1 cellular context compared by ENCODE assay signal in genomic region chr17:61460796-61461585, GRCh38.
TF ChIP-seq lines count a peak whose summit lies in the region.

No MANE protein-coding gene starts in this region.

TF ChIP-seq in HepG2, 621 proteins besides CTCF, POLR2A, EP300 and RAD21 (continued from another document and continues in another):
- TF ChIP-seq DMTF1 (CRISPR knock-in tag; IDR thresholded peaks at IDR 0.05) (no peak), FOXK2 (IDR thresholded peaks at IDR 0.05) (no peak), HES4 (CRISPR knock-in tag; IDR thresholded peaks at IDR 0.05; ENCODE audit: borderline replicate concordance) (no peak), ZNF660 (CRISPR knock-in tag; IDR thresholded peaks at IDR 0.05; ENCODE audit: borderline replicate concordance, low read depth) (no peak), SMARCE1 (IDR thresholded peaks at IDR 0.05; ENCODE audit: borderline replicate concordance) (no peak), FOSL2 (CRISPR knock-in tag; IDR thresholded peaks at IDR 0.05) (peak; percentile 68), E2F5 (CRISPR knock-in tag; conservative IDR thresholded peaks at IDR 0.05) (no peak), HNRNPLL (IDR thresholded peaks at IDR 0.05; ENCODE audit: low read depth, low read length, poor library complexity, severe bottlenecking) (no peak), ZXDC (CRISPR knock-in tag; IDR thresholded peaks at IDR 0.05) (no peak), PREB (CRISPR knock-in tag; IDR thresholded peaks at IDR 0.05) (no peak), ZNF709 (CRISPR knock-in tag; IDR thresholded peaks at IDR 0.05) (no peak), GLMP (CRISPR knock-in tag; IDR thresholded peaks at IDR 0.05; ENCODE audit: borderline replicate concordance) (no peak), ZNF556 (CRISPR knock-in tag; IDR thresholded peaks at IDR 0.05; ENCODE audit: borderline replicate concordance) (no peak), CEBPB (IDR thresholded peaks at IDR 0.05; ENCODE audit: borderline replicate concordance, low read depth, low read length) (peak; percentile 5; the same call in 1 of the 2 replicates), ZNF839 (CRISPR knock-in tag; IDR thresholded peaks at IDR 0.05; ENCODE audit: borderline replicate concordance) (no peak), HDAC2 (CRISPR knock-in tag; IDR thresholded peaks at IDR 0.05) (peak; percentile 84), ZSCAN30 (CRISPR knock-in tag; IDR thresholded peaks at IDR 0.05) (no peak), FIP1L1 (IDR thresholded peaks at IDR 0.05; ENCODE audit: borderline replicate concordance, insufficient read depth, low read depth, low read length) (no peak), ZNF484 (CRISPR knock-in tag; IDR thresholded peaks at IDR 0.05; ENCODE audit: borderline replicate concordance, low read depth) (no peak), ZNF629 (CRISPR knock-in tag; conservative IDR thresholded peaks at IDR 0.05) (no peak), ADNP (CRISPR knock-in tag; IDR thresholded peaks at IDR 0.05) (no peak), SP5 (CRISPR knock-in tag; IDR thresholded peaks at IDR 0.05; ENCODE audit: borderline replicate concordance, low read depth) (peak; percentile 77; the same call in 1 of the 2 replicates), JUND (CRISPR knock-in tag; IDR thresholded peaks at IDR 0.05) (no peak), ZNF616 (CRISPR knock-in tag; IDR thresholded peaks at IDR 0.05; ENCODE audit: low read depth) (no peak), ZBTB20 (CRISPR knock-in tag; IDR thresholded peaks at IDR 0.05; ENCODE audit: borderline replicate concordance, low read depth) (peak; percentile 15; the same call in 1 of the 2 replicates), ZNF260 (CRISPR knock-in tag; IDR thresholded peaks at IDR 0.05; ENCODE audit: borderline replicate concordance, low read depth) (no peak), RFXANK (CRISPR knock-in tag; IDR thresholded peaks at IDR 0.05) (no peak), PHF5A (CRISPR knock-in tag; IDR thresholded peaks at IDR 0.05; ENCODE audit: low read depth, unreplicated experiment) (no peak), IKZF4 (CRISPR knock-in tag; IDR thresholded peaks at IDR 0.05; ENCODE audit: borderline replicate concordance, low read depth, not compliant biosample characterization) (no peak), KDM1A (CRISPR knock-in tag; IDR thresholded peaks at IDR 0.05) (no peak), ATF1 (CRISPR knock-in tag; IDR thresholded peaks at IDR 0.05) (peak; percentile 69), HNF4A (CRISPR knock-in tag; IDR thresholded peaks at IDR 0.05) (peak; percentile 81), HNRNPUL1 (IDR thresholded peaks at IDR 0.05; ENCODE audit: low read depth, low read length) (no peak), RORA (CRISPR knock-in tag; IDR thresholded peaks at IDR 0.05) (no peak), MTA1 (CRISPR knock-in tag; IDR thresholded peaks at IDR 0.05; ENCODE audit: borderline replicate concordance) (0 out of 2 replicates have a peak, but pooled peaks have one; percentile 21), MAX (IDR thresholded peaks at IDR 0.05) (peak; percentile 49), ZNF720 (CRISPR knock-in tag; IDR thresholded peaks at IDR 0.05) (no peak)
- TF ChIP-seq, protein P1, sequence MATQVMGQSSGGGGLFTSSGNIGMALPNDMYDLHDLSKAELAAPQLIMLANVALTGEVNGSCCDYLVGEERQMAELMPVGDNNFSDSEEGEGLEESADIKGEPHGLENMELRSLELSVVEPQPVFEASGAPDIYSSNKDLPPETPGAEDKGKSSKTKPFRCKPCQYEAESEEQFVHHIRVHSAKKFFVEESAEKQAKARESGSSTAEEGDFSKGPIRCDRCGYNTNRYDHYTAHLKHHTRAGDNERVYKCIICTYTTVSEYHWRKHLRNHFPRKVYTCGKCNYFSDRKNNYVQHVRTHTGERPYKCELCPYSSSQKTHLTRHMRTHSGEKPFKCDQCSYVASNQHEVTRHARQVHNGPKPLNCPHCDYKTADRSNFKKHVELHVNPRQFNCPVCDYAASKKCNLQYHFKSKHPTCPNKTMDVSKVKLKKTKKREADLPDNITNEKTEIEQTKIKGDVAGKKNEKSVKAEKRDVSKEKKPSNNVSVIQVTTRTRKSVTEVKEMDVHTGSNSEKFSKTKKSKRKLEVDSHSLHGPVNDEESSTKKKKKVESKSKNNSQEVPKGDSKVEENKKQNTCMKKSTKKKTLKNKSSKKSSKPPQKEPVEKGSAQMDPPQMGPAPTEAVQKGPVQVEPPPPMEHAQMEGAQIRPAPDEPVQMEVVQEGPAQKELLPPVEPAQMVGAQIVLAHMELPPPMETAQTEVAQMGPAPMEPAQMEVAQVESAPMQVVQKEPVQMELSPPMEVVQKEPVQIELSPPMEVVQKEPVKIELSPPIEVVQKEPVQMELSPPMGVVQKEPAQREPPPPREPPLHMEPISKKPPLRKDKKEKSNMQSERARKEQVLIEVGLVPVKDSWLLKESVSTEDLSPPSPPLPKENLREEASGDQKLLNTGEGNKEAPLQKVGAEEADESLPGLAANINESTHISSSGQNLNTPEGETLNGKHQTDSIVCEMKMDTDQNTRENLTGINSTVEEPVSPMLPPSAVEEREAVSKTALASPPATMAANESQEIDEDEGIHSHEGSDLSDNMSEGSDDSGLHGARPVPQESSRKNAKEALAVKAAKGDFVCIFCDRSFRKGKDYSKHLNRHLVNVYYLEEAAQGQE (IDR thresholded peaks at IDR 0.05; ENCODE audit: borderline replicate concordance in 1 of 2, low read depth in 1 of 2, low read length in 2 of 2): no peak
- TF ChIP-seq, protein P2, sequence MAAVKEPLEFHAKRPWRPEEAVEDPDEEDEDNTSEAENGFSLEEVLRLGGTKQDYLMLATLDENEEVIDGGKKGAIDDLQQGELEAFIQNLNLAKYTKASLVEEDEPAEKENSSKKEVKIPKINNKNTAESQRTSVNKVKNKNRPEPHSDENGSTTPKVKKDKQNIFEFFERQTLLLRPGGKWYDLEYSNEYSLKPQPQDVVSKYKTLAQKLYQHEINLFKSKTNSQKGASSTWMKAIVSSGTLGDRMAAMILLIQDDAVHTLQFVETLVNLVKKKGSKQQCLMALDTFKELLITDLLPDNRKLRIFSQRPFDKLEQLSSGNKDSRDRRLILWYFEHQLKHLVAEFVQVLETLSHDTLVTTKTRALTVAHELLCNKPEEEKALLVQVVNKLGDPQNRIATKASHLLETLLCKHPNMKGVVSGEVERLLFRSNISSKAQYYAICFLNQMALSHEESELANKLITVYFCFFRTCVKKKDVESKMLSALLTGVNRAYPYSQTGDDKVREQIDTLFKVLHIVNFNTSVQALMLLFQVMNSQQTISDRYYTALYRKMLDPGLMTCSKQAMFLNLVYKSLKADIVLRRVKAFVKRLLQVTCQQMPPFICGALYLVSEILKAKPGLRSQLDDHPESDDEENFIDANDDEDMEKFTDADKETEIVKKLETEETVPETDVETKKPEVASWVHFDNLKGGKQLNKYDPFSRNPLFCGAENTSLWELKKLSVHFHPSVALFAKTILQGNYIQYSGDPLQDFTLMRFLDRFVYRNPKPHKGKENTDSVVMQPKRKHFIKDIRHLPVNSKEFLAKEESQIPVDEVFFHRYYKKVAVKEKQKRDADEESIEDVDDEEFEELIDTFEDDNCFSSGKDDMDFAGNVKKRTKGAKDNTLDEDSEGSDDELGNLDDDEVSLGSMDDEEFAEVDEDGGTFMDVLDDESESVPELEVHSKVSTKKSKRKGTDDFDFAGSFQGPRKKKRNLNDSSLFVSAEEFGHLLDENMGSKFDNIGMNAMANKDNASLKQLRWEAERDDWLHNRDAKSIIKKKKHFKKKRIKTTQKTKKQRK (IDR thresholded peaks at IDR 0.05; ENCODE audit: low read length): no peak
- TF ChIP-seq, protein P3, sequence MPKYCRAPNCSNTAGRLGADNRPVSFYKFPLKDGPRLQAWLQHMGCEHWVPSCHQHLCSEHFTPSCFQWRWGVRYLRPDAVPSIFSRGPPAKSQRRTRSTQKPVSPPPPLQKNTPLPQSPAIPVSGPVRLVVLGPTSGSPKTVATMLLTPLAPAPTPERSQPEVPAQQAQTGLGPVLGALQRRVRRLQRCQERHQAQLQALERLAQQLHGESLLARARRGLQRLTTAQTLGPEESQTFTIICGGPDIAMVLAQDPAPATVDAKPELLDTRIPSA (CRISPR knock-in tag; IDR thresholded peaks at IDR 0.05; ENCODE audit: borderline replicate concordance): no peak
- TF ChIP-seq, protein P4, sequence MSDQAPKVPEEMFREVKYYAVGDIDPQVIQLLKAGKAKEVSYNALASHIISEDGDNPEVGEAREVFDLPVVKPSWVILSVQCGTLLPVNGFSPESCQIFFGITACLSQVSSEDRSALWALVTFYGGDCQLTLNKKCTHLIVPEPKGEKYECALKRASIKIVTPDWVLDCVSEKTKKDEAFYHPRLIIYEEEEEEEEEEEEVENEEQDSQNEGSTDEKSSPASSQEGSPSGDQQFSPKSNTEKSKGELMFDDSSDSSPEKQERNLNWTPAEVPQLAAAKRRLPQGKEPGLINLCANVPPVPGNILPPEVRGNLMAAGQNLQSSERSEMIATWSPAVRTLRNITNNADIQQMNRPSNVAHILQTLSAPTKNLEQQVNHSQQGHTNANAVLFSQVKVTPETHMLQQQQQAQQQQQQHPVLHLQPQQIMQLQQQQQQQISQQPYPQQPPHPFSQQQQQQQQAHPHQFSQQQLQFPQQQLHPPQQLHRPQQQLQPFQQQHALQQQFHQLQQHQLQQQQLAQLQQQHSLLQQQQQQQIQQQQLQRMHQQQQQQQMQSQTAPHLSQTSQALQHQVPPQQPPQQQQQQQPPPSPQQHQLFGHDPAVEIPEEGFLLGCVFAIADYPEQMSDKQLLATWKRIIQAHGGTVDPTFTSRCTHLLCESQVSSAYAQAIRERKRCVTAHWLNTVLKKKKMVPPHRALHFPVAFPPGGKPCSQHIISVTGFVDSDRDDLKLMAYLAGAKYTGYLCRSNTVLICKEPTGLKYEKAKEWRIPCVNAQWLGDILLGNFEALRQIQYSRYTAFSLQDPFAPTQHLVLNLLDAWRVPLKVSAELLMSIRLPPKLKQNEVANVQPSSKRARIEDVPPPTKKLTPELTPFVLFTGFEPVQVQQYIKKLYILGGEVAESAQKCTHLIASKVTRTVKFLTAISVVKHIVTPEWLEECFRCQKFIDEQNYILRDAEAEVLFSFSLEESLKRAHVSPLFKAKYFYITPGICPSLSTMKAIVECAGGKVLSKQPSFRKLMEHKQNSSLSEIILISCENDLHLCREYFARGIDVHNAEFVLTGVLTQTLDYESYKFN (CRISPR knock-in tag; conservative IDR thresholded peaks at IDR 0.05): peak; percentile 86
